9 cellular contexts compared by ENCODE assay signal in genomic region chr10:99328579-99329237, GRCh38. TPM values are rescaled to one million over a fixed set of nuclear protein-coding genes. Genes with fewer than 3 reads are reported as not detected.
DNase-seq lines count a peak whose midpoint lies in the region; ATAC-seq and TF ChIP-seq lines count a peak whose summit lies in the region.
"Had no signal": no experiment of that assay in that cellular context is flagged by ENCODE, and none has a peak within 500 bp of the region (broad histone marks: within the 10 kb centered on the region; RNA-seq: fewer than 3 reads in every experiment).

No MANE protein-coding gene starts in this region.

- H3K36me3 ChIP-seq in heart right ventricle = no peaks in the 10 kb centered on the region
- no peaks in the 10 kb centered on the region for H3K36me3 ChIP-seq in mesodermal cell (ENCODE audit: control insufficient read depth, insufficient read depth, low read length)
- no peaks in the 10 kb centered on the region for H3K36me3 ChIP-seq in vagina

- in situ Hi-C loops in astrocyte of the cerebellum (cut with HindIII; ENCODE audit: low sequenced_read_pairs) = no loop called here

- H3K27ac ChIP-seq in heart right ventricle (no peak overlapping the region), mesodermal cell (ENCODE audit: low read depth, low read length, severe bottlenecking) (no peak overlapping the region), vagina (no peak overlapping the region)

- WGBS in heart right ventricle, 2 donors = 36 to 42% methylated on average over 16 of the region's 16 CpGs
- 15 to 31% methylated on average over 7 to 10 of the region's 16 CpGs for WGBS in mesodermal cell (ENCODE audit: insufficient coverage in 2 of 2), 2 experiments

- intact Hi-C loops in heart right ventricle (cut with DNase I) (no loop called here), left cardiac atrium (cut with DNase I) (no loop called here), vagina (cut with DNase I) (no loop called here)

- H3K4me3 ChIP-seq in heart right ventricle (peak overlapping the region; percentile 32 to 58 (median 44)), astrocyte of the cerebellum (ENCODE audit: low read depth, low read length) (peak overlapping the region; percentile 44), mesodermal cell (ENCODE audit: extremely low read depth, insufficient read depth, low read length, poor library complexity, severe bottlenecking) (peak overlapping the region; percentile 49), vagina (peak overlapping the region; percentile 56 to 63)

- TF ChIP-seq CTCF in heart right ventricle (IDR thresholded peaks at IDR 0.05) (no peak), astrocyte of the cerebellum (IDR thresholded peaks at IDR 0.05; ENCODE audit: low read depth, low read length, missing control alignments) (peak; percentile 6), vagina (IDR thresholded peaks at IDR 0.05) (no peak)

- no peak for TF ChIP-seq POLR2A in vagina (IDR thresholded peaks at IDR 0.05)

- H3K27me3 ChIP-seq in heart right ventricle (peaks cover 4 to 86% (median 73%) of the 10 kb centered on the region in 7 donors), vagina (no peaks in the 10 kb centered on the region)

- no peaks in the 10 kb centered on the region for H3K9me3 ChIP-seq in heart right ventricle
- no peaks in the 10 kb centered on the region for H3K9me3 ChIP-seq in mesodermal cell (ENCODE audit: control insufficient read depth, low read length)
- H3K9me3 ChIP-seq in vagina = no peaks in the 10 kb centered on the region

- H3K4me1 ChIP-seq in heart right ventricle (peaks cover 0 to 19% (median 18%) of the 10 kb centered on the region in 9 donors), mesodermal cell (ENCODE audit: control insufficient read depth, insufficient read depth, low read length, poor library complexity, severe bottlenecking) (peaks cover 7% of the 10 kb centered on the region), vagina (peaks cover 21% of the 10 kb centered on the region)

- DNase-seq in heart right ventricle = no peak
- no peak for DNase-seq in left cardiac atrium
- DNase-seq in astrocyte of the cerebellum (ENCODE audit: low read depth) = no peak
- DNase-seq in vagina (ENCODE audit: extremely low spot score in 2 of 2) = no peak
- DNase-seq in medulla oblongata (ENCODE audit: extremely low spot score) = no peak
- DNase-seq: NCI-H774 had no signal

- no peak for ATAC-seq in heart right ventricle
- ATAC-seq in left cardiac atrium = no peak
- no peak for ATAC-seq in HG02759 (IDR thresholded peaks at IDR 0.05; ENCODE audit: unreplicated experiment)
- ATAC-seq in GM18867 (IDR thresholded peaks at IDR 0.05; ENCODE audit: unreplicated experiment) = no peak

RNA-seq across cellular contexts. Expression of gene CNNM1, which starts 0.4 kb away (rescaled TPM):
- total RNA-seq in heart right ventricle (under 1 TPM in 6 of 10 donors, not detected in 4; 0.07 to 0.24 (median 0.14) TPM), left cardiac atrium (under 1 TPM; 0.05 to 0.15 TPM), vagina (2.5 TPM)
- polyA plus RNA-seq in heart right ventricle = under 1 TPM; 0.01 to 0.07 TPM
- polyA plus RNA-seq in mesodermal cell (2013, experiment 1 of 2) = 0.29 TPM
- polyA plus RNA-seq in mesodermal cell (2013, experiment 2 of 2) = 0.40 TPM
